ENCODE assay signal across 9 cellular contexts in the genomic region with DNA sequence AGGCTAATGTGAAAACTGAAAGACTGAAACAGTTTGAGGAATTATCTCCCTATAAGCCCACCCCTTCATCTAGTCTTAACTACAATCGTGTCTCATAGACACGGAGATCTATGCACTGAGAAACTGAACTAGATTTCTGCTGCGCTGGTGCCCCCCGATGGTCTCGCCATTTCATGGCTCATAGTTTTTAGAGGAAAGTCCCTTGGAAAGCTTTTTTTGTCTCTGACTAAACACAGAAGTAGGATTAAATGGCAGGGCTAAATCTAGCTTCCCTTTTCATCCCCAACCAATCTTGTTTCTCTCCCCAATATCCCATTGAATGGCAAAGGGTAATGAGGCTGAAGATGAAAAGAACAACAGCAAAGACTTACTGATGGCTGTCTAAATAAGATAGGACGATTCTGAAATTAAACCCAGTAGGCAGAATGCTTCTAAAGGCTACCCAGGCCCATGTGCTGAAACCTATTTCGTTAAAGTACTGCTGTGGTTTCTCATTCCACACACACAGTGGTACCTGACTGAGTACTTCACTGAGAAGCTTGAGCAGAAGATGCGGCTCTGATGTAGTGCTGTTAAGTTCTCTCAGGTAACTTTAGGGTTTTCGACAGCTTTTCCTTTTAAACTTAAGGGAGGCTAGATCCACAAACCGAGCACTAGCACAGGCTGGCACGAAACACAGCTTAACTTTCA.
DNase-seq lines count a peak whose midpoint lies in the region; ATAC-seq and TF ChIP-seq lines count a peak whose summit lies in the region.
"Had no signal": no experiment of that assay in that cellular context is flagged by ENCODE, and none has a peak within 500 bp of the region (broad histone marks: within the 10 kb centered on the region; RNA-seq: fewer than 3 reads in every experiment).

No MANE protein-coding gene starts in this region.

- no peaks in the 10 kb centered on the region for H3K27me3 Mint-ChIP-seq in CD8-positive, alpha-beta T cell (ENCODE audit: low read depth)

- TF ChIP-seq CTCF in CD8-positive, alpha-beta T cell (IDR thresholded peaks at IDR 0.05), result peak; percentile 55
- TF ChIP-seq CTCF in cardiac muscle cell (IDR thresholded peaks at IDR 0.05; ENCODE audit: low read depth, low read length), result peak; percentile 59

- no peak overlapping the region for H3K4me3 Mint-ChIP-seq in CD8-positive, alpha-beta T cell

- intact Hi-C loops in CD8-positive, alpha-beta T cell (cut with DNase I, micrococcal nuclease), result loop anchor here (1.0 to 2.0 kb wide), 4 partner anchors 553 to 738 kb away; no protein-coding TSS in a partner anchor

- H3K27ac ChIP-seq in CD8-positive, alpha-beta T cell (ENCODE audit: low read depth, low read length), result no peak overlapping the region
- H3K27ac ChIP-seq in cardiac muscle cell, result peak overlapping the region; percentile 44

- H3K27me3 ChIP-seq in CD8-positive, alpha-beta T cell (ENCODE audit: insufficient read depth, low read length), result no peaks in the 10 kb centered on the region
- no peaks in the 10 kb centered on the region for H3K27me3 ChIP-seq in cardiac muscle cell

- DNase-seq in CD8-positive, alpha-beta T cell, result peak; percentile 25 to 76 (median 61)
- DNase-seq in NCI-H446 treated with DMSO at 0.1 percent for 48 hours (lab: John Stamatoyannopoulos, UW) (peak; percentile 11), cardiac muscle cell (ENCODE audit: low read depth in 1 of 2, low spot score in 1 of 2) (peak; percentile 54 to 71), NCI-H2029 treated with DMSO at 0.1 percent for 48 hours (lab: John Stamatoyannopoulos, UW) (no peak), D341Med (ENCODE audit: low spot score) (no peak)
- DNase-seq in activated T-cell treated with anti-CD3 and anti-CD28 coated beads, Interleukin-2, amount 50 U/mL, for 48 hours, result peak; percentile 67 to 70
- peak; percentile 66 to 68 for DNase-seq in stimulated activated CD4-positive, alpha-beta T cell treated with anti-CD3 and anti-CD28 coated beads, Interleukin-2, amount 100 ng/mL, for 24 hours

- POLR2A ChIA-PET in CD8-positive, alpha-beta T cell (lab: Charles Lee), result interaction anchor here (0.7 to 0.9 kb wide), 2 partner anchors 374 to 640 kb away, joined by 3 read pairs; no protein-coding TSS in a partner anchor

- ATAC-seq in CD8-positive, alpha-beta T cell, result peak; percentile 73
- ATAC-seq in GM21447 (IDR thresholded peaks at IDR 0.05; ENCODE audit: unreplicated experiment), result peak; percentile 71

- no peaks in the 10 kb centered on the region for H3K4me1 ChIP-seq in CD8-positive, alpha-beta T cell (ENCODE audit: insufficient read depth, low read length)
- peaks cover 28% of the 10 kb centered on the region for H3K4me1 ChIP-seq in cardiac muscle cell (ENCODE audit: low read depth)

- peaks cover 10% of the 10 kb centered on the region for H3K4me1 Mint-ChIP-seq in CD8-positive, alpha-beta T cell (ENCODE audit: low read depth)

- CTCF ChIA-PET in CD8-positive, alpha-beta T cell (lab: Charles Lee), result interaction anchor here (0.6 to 5.6 kb wide), 35 partner anchors 9 to 740 kb away, joined by 3 to 66 read pairs (median 3); no protein-coding TSS in a partner anchor

- H3K9me3 ChIP-seq in CD8-positive, alpha-beta T cell (ENCODE audit: low read length), result no peaks in the 10 kb centered on the region
- no peaks in the 10 kb centered on the region for H3K9me3 ChIP-seq in cardiac muscle cell (ENCODE audit: low read depth)

- H3K36me3 ChIP-seq in CD8-positive, alpha-beta T cell (ENCODE audit: insufficient read depth, low read length), result no peaks in the 10 kb centered on the region
- H3K36me3 ChIP-seq in cardiac muscle cell, result no peaks in the 10 kb centered on the region

- no peak overlapping the region for H3K27ac Mint-ChIP-seq in CD8-positive, alpha-beta T cell
- H3K27ac Mint-ChIP-seq: IgD-negative memory B cell had no signal

- H3K4me3 ChIP-seq in CD8-positive, alpha-beta T cell (ENCODE audit: low read depth, low read length), result no peak overlapping the region
- no peak overlapping the region for H3K4me3 ChIP-seq in cardiac muscle cell

- H3K9me3 Mint-ChIP-seq in CD8-positive, alpha-beta T cell, result no peaks in the 10 kb centered on the region

- no peaks in the 10 kb centered on the region for H3K36me3 Mint-ChIP-seq in CD8-positive, alpha-beta T cell
- H3K36me3 Mint-ChIP-seq: IgD-negative memory B cell had no signal

Comparison
In these comparisons a context has a peak if more than half of its experiments do, and no peak if none do; other contexts are left out.
1. DNase-seq: peak in CD8-positive, alpha-beta T cell (7 of 7), NCI-H446 treated with DMSO at 0.1 percent for 48 hours (single experiment), activated T-cell treated with anti-CD3 and anti-CD28 coated beads, Interleukin-2, amount 50 U/mL, for 48 hours (2 of 2), cardiac muscle cell (2 of 2) and stimulated activated CD4-positive, alpha-beta T cell treated with anti-CD3 and anti-CD28 coated beads, Interleukin-2, amount 100 ng/mL, for 24 hours (2 of 2); none in NCI-H2029 treated with DMSO at 0.1 percent for 48 hours (single experiment) and D341Med (single experiment).